Comparison of ENCODE assay signal across 1 cellular context in the genomic region with DNA sequence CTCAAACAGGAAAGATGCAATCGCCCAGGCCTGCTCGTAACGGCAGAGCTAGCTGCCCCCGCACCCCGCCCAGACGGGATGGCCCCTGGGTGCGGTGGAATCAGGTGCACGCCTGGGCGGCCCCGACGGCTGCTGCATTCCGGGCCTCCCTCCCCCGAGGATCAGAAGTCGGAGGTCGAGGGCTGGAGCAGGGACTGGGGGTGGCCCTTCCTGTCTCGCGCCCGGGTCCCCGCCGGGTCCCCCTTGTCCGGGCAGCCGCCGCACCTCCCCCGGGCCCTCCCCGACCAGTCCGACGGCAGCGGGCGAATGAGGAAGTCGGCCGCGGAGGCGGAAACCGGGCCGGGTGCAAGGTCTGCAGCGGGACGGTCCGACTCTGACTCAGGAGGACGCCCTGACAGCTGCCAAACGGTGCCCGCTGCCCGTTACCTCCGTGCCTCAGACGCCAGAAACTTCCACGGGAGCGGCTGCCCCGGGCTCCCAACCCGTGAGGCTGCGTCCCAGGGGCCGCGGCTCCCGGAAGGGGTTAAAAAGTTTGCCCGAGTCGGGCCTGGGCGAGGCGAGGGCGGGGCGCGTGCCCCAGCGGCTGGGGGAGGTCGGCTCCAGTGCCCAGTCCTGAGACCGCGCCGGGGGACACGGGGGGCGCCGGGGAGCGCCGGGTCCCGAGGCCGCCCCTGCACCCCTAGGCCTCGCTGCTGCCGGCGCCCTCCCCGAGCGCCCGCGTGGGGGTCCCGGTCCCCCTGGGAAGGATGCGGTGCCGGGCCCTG.
TF ChIP-seq lines count a peak whose summit lies in the region.

No MANE protein-coding gene starts in this region.

TF ChIP-seq in HEK293, 187 proteins besides CTCF, POLR2A, EP300 and RAD21 (continued from another document and continues in another):
- no peak for TF ChIP-seq MZF1 (tag by site-specific recombination; IDR thresholded peaks at IDR 0.05; ENCODE audit: borderline replicate concordance)
- no peak for TF ChIP-seq ZNF114 (tag by site-specific recombination; IDR thresholded peaks at IDR 0.05)
- 0 out of 2 replicates have a peak, but pooled peaks have one; percentile 65 for TF ChIP-seq HOXC10 (CRISPR knock-in tag; IDR thresholded peaks at IDR 0.05)
- no peak for TF ChIP-seq ZNF366 (tag by site-specific recombination; conservative IDR thresholded peaks at IDR 0.05)
- no peak for TF ChIP-seq ZNF624 (tag by site-specific recombination; IDR thresholded peaks at IDR 0.05)
- no peak for TF ChIP-seq ZNF514 (tag by site-specific recombination; IDR thresholded peaks at IDR 0.05)
- no peak for TF ChIP-seq MEIS1 (CRISPR knock-in tag; IDR thresholded peaks at IDR 0.05; ENCODE audit: borderline replicate concordance)
- TF ChIP-seq ZNF140 (tag by site-specific recombination; IDR thresholded peaks at IDR 0.05), result no peak
- no peak for TF ChIP-seq ZNF404 (tag by site-specific recombination; IDR thresholded peaks at IDR 0.05)
- TF ChIP-seq, protein P1, sequence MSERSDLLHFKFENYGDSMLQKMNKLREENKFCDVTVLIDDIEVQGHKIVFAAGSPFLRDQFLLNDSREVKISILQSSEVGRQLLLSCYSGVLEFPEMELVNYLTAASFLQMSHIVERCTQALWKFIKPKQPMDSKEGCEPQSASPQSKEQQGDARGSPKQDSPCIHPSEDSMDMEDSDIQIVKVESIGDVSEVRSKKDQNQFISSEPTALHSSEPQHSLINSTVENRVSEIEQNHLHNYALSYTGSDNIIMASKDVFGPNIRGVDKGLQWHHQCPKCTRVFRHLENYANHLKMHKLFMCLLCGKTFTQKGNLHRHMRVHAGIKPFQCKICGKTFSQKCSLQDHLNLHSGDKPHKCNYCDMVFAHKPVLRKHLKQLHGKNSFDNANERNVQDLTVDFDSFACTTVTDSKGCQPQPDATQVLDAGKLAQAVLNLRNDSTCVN (tag by site-specific recombination; optimal IDR thresholded peaks at IDR 0.05), result peak; percentile 72
- peak; percentile 66; the same call in 1 of the 2 replicates for TF ChIP-seq KLF17 (tag by site-specific recombination; IDR thresholded peaks at IDR 0.05)
- TF ChIP-seq ZFHX2 (tag by site-specific recombination; conservative IDR thresholded peaks at IDR 0.05), result peak; percentile 73
- no peak for TF ChIP-seq ZNF138 (tag by site-specific recombination; IDR thresholded peaks at IDR 0.05; ENCODE audit: borderline replicate concordance)
- TF ChIP-seq ZNF521 (tag by site-specific recombination; IDR thresholded peaks at IDR 0.05), result no peak
- TF ChIP-seq ZNF549 (tag by site-specific recombination; IDR thresholded peaks at IDR 0.05), result no peak
- no peak for TF ChIP-seq ZFP37 (tag by site-specific recombination; IDR thresholded peaks at IDR 0.05)
- TF ChIP-seq BCL11A (tag by site-specific recombination; IDR thresholded peaks at IDR 0.05; ENCODE audit: low read depth), result no peak
- TF ChIP-seq, protein P2, sequence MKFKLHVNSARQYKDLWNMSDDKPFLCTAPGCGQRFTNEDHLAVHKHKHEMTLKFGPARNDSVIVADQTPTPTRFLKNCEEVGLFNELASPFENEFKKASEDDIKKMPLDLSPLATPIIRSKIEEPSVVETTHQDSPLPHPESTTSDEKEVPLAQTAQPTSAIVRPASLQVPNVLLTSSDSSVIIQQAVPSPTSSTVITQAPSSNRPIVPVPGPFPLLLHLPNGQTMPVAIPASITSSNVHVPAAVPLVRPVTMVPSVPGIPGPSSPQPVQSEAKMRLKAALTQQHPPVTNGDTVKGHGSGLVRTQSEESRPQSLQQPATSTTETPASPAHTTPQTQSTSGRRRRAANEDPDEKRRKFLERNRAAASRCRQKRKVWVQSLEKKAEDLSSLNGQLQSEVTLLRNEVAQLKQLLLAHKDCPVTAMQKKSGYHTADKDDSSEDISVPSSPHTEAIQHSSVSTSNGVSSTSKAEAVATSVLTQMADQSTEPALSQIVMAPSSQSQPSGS (tag by site-specific recombination; IDR thresholded peaks at IDR 0.05; ENCODE audit: low read depth), result no peak
- TF ChIP-seq GFI1B (tag by site-specific recombination; IDR thresholded peaks at IDR 0.05), result no peak
- TF ChIP-seq ZNF837 (tag by site-specific recombination; IDR thresholded peaks at IDR 0.05), result no peak
- TF ChIP-seq, protein P3, sequence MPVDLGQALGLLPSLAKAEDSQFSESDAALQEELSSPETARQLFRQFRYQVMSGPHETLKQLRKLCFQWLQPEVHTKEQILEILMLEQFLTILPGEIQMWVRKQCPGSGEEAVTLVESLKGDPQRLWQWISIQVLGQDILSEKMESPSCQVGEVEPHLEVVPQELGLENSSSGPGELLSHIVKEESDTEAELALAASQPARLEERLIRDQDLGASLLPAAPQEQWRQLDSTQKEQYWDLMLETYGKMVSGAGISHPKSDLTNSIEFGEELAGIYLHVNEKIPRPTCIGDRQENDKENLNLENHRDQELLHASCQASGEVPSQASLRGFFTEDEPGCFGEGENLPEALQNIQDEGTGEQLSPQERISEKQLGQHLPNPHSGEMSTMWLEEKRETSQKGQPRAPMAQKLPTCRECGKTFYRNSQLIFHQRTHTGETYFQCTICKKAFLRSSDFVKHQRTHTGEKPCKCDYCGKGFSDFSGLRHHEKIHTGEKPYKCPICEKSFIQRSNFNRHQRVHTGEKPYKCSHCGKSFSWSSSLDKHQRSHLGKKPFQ (tag by site-specific recombination; IDR thresholded peaks at IDR 0.05), result no peak
- no peak for TF ChIP-seq ZNF670 (tag by site-specific recombination; IDR thresholded peaks at IDR 0.05; ENCODE audit: low read depth)
- TF ChIP-seq ZNF510 (tag by site-specific recombination; IDR thresholded peaks at IDR 0.05; ENCODE audit: insufficient replicate concordance), result no peak
- TF ChIP-seq, protein P4, sequence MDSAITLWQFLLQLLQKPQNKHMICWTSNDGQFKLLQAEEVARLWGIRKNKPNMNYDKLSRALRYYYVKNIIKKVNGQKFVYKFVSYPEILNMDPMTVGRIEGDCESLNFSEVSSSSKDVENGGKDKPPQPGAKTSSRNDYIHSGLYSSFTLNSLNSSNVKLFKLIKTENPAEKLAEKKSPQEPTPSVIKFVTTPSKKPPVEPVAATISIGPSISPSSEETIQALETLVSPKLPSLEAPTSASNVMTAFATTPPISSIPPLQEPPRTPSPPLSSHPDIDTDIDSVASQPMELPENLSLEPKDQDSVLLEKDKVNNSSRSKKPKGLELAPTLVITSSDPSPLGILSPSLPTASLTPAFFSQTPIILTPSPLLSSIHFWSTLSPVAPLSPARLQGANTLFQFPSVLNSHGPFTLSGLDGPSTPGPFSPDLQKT (IDR thresholded peaks at IDR 0.05; ENCODE audit: borderline replicate concordance, low read depth, low read length), result no peak; the same call in 1 of the 2 replicates
- no peak for TF ChIP-seq ZNF571 (tag by site-specific recombination; IDR thresholded peaks at IDR 0.05)
- TF ChIP-seq, protein P5, sequence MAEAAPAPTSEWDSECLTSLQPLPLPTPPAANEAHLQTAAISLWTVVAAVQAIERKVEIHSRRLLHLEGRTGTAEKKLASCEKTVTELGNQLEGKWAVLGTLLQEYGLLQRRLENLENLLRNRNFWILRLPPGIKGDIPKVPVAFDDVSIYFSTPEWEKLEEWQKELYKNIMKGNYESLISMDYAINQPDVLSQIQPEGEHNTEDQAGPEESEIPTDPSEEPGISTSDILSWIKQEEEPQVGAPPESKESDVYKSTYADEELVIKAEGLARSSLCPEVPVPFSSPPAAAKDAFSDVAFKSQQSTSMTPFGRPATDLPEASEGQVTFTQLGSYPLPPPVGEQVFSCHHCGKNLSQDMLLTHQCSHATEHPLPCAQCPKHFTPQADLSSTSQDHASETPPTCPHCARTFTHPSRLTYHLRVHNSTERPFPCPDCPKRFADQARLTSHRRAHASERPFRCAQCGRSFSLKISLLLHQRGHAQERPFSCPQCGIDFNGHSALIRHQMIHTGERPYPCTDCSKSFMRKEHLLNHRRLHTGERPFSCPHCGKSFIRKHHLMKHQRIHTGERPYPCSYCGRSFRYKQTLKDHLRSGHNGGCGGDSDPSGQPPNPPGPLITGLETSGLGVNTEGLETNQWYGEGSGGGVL (tag by site-specific recombination; IDR thresholded peaks at IDR 0.05), result peak; percentile 74
- no peak for TF ChIP-seq HOXA7 (CRISPR knock-in tag; IDR thresholded peaks at IDR 0.05; ENCODE audit: borderline replicate concordance)
- no peak for TF ChIP-seq ZNF16 (tag by site-specific recombination; IDR thresholded peaks at IDR 0.05; ENCODE audit: low read depth)
- TF ChIP-seq, protein P6, sequence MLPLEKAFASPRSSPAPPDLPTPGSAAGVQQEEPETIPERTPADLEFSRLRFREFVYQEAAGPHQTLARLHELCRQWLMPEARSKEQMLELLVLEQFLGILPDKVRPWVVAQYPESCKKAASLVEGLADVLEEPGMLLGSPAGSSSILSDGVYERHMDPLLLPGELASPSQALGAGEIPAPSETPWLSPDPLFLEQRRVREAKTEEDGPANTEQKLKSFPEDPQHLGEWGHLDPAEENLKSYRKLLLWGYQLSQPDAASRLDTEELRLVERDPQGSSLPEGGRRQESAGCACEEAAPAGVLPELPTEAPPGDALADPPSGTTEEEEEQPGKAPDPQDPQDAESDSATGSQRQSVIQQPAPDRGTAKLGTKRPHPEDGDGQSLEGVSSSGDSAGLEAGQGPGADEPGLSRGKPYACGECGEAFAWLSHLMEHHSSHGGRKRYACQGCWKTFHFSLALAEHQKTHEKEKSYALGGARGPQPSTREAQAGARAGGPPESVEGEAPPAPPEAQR (tag by site-specific recombination; IDR thresholded peaks at IDR 0.05), result no peak
- no peak for TF ChIP-seq BCL11B (tag by site-specific recombination; IDR thresholded peaks at IDR 0.05; ENCODE audit: low read depth)
- TF ChIP-seq, protein P7, sequence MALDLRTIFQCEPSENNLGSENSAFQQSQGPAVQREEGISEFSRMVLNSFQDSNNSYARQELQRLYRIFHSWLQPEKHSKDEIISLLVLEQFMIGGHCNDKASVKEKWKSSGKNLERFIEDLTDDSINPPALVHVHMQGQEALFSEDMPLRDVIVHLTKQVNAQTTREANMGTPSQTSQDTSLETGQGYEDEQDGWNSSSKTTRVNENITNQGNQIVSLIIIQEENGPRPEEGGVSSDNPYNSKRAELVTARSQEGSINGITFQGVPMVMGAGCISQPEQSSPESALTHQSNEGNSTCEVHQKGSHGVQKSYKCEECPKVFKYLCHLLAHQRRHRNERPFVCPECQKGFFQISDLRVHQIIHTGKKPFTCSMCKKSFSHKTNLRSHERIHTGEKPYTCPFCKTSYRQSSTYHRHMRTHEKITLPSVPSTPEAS (tag by site-specific recombination; IDR thresholded peaks at IDR 0.05), result no peak
- no peak for TF ChIP-seq ZBTB7A (tag by site-specific recombination; IDR thresholded peaks at IDR 0.05; ENCODE audit: low read depth)
- TF ChIP-seq ZNF639 (tag by site-specific recombination; IDR thresholded peaks at IDR 0.05), result no peak
- no peak for TF ChIP-seq ZNF473 (tag by site-specific recombination; IDR thresholded peaks at IDR 0.05)
- no peak for TF ChIP-seq ZSCAN16 (tag by site-specific recombination; IDR thresholded peaks at IDR 0.05)
- no peak for TF ChIP-seq RBAK (tag by site-specific recombination; IDR thresholded peaks at IDR 0.05)
- no peak for TF ChIP-seq ZNF596 (tag by site-specific recombination; IDR thresholded peaks at IDR 0.05)
- TF ChIP-seq, protein P8, sequence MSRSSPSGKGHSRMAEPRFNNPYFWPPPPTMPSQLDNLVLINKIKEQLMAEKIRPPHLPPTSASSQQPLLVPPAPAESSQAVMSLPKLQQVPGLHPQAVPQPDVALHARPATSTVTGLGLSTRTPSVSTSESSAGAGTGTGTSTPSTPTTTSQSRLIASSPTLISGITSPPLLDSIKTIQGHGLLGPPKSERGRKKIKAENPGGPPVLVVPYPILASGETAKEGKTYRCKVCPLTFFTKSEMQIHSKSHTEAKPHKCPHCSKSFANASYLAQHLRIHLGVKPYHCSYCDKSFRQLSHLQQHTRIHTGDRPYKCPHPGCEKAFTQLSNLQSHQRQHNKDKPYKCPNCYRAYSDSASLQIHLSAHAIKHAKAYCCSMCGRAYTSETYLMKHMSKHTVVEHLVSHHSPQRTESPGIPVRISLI (tag by site-specific recombination; IDR thresholded peaks at IDR 0.05), result no peak
- 0 out of 2 replicates have a peak, but pooled peaks have one; percentile 1 for TF ChIP-seq KLF7 (tag by site-specific recombination; IDR thresholded peaks at IDR 0.05; ENCODE audit: borderline replicate concordance)
- no peak for TF ChIP-seq ZNF248 (tag by site-specific recombination; IDR thresholded peaks at IDR 0.05)
- TF ChIP-seq ZBTB6 (tag by site-specific recombination; IDR thresholded peaks at IDR 0.05), result no peak
- TF ChIP-seq ZNF394 (tag by site-specific recombination; IDR thresholded peaks at IDR 0.05; ENCODE audit: borderline replicate concordance), result no peak
- TF ChIP-seq ZNF155 (tag by site-specific recombination; IDR thresholded peaks at IDR 0.05), result no peak
- no peak; the same call in 1 of the 2 replicates for TF ChIP-seq ZBTB8A (tag by site-specific recombination; IDR thresholded peaks at IDR 0.05)
- TF ChIP-seq ZNF423 (tag by site-specific recombination; IDR thresholded peaks at IDR 0.05), result no peak
- no peak for TF ChIP-seq ZFP41 (tag by site-specific recombination; IDR thresholded peaks at IDR 0.05; ENCODE audit: borderline replicate concordance)
- no peak for TF ChIP-seq ZNF623 (tag by site-specific recombination; IDR thresholded peaks at IDR 0.05)
- TF ChIP-seq ZNF416 (tag by site-specific recombination; IDR thresholded peaks at IDR 0.05), result no peak
- TF ChIP-seq ZNF426 (tag by site-specific recombination; IDR thresholded peaks at IDR 0.05), result no peak
